ENCODE assay signal across 8 cellular contexts in the genomic region with DNA sequence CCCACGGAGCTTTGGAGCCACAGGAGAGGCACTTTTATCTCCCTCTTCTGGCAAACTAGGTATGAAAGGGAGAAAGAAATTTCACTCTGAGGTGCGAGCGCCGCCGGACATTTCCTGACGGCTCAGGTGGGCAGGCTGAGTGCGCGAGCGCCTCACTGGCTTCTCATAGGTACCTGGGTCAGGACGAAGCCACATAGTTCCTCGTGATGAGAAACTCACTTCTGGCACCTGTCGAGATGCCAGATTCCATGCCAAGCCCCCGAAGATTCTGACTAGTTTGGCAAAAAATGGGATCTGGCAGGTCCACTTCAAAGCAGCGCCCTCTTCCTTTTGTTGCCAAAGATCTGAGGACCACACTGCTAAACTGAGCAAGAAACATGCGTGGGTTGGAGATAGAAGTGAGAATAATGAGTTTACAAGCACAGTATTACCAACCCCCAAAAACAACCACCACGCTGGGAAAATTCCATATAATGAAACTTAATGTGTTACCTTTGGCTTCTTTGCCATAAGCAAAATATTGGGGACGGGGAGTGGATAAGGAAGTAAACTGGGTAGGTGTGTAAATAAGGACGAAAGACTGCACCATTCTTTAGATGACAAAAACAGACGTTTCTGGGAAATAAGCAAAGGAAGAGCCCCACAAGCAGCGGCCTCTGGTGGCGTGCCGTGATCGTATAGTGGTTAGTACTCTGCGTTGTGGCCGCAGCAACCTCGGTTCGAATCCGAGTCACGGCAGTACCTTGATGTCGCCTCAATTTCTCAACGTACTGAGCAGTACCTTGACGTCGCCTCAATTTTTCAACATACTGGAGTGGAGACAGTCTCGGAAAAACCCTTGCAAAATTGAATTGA.
DNase-seq lines count a peak whose midpoint lies in the region; ATAC-seq and TF ChIP-seq lines count a peak whose summit lies in the region.

No MANE protein-coding gene starts in this region.

- H3K9ac ChIP-seq in HCT116 (ENCODE audit: low read length) = peak overlapping the region; percentile 57

- H3K9me2 ChIP-seq in HCT116 (ENCODE audit: insufficient read depth) = 0 out of 2 replicates have a peak, but pooled peaks cover 3% of the 10 kb centered on the region

- H3K36me3 ChIP-seq in HCT116 (ENCODE audit: control insufficient read depth in 1 of 2, insufficient read depth in 2 of 2, low read length in 2 of 2) = no peaks in the 10 kb centered on the region
- no peaks in the 10 kb centered on the region for H3K36me3 ChIP-seq in lung (ENCODE audit: control insufficient read depth in 2 of 2, insufficient read depth in 2 of 2, low read length in 2 of 2)

- H3K9me3 Mint-ChIP-seq in activated CD4-positive, alpha-beta T cell treated with anti-CD3 and anti-CD28 coated beads, Interleukin-2, amount 10 ng/mL, durations not matched to agents 24 days and 14 days = peaks cover 6% of the 10 kb centered on the region

- peak; percentile 44 to 59 (median 56); a peak in 5 of 6 replicates for TF ChIP-seq CTCF in HCT116 (IDR thresholded peaks at IDR 0.05 in 2 of 3, conservative IDR thresholded peaks at IDR 0.05 in 1 of 3; ENCODE audit: borderline replicate concordance in 1 of 3, insufficient read depth in 1 of 3, low read depth in 2 of 3, low read length in 2 of 3)
- TF ChIP-seq CTCF in lung (IDR thresholded peaks at IDR 0.05; ENCODE audit: control extremely low read depth, extremely low read depth) = peak; percentile 3

- H3K4me1 ChIP-seq in HCT116 (ENCODE audit: control insufficient read depth in 1 of 2, insufficient read depth in 2 of 2, low read length in 2 of 2) (peaks cover 4 to 41% of the 10 kb centered on the region in 2 experiments; a peak in 3 of 4 replicates), lung (ENCODE audit: control insufficient read depth in 2 of 2, insufficient read depth in 2 of 2, low read length in 2 of 2) (peaks cover 0 to 5% of the 10 kb centered on the region in 2 donors)

- H3K4me3 Mint-ChIP-seq in activated CD4-positive, alpha-beta T cell treated with anti-CD3 and anti-CD28 coated beads, Interleukin-2, amount 10 ng/mL, durations not matched to agents 24 days and 14 days = peak overlapping the region; percentile 90

- H3K9me3 ChIP-seq in HCT116 (ENCODE audit: control insufficient read depth in 1 of 2, insufficient read depth in 1 of 2, low read depth in 1 of 2, low read length in 2 of 2) (no peaks in the 10 kb centered on the region), lung (ENCODE audit: control insufficient read depth in 2 of 2, insufficient read depth in 1 of 2, low read length in 1 of 2) (no peaks in the 10 kb centered on the region)

- peak overlapping the region; percentile 39 to 52 for H3K4me3 ChIP-seq in HCT116 (replicated peaks in 1 of 2; ENCODE audit: low read depth in 1 of 2, low read length in 2 of 2)
- H3K4me3 ChIP-seq in lung = peak overlapping the region; percentile 3

- peak; percentile 69 for DNase-seq in EH (ENCODE audit: low read depth)
- peak; percentile 65 for DNase-seq in HCT116 (ENCODE audit: low read depth, low spot score)
- peak; percentile 91 for DNase-seq in NCI-H2227 (lab: John Stamatoyannopoulos, UW; ENCODE audit: unreplicated experiment)
- peak; percentile 94 for DNase-seq in activated CD4-positive, alpha-beta T cell treated with anti-CD3 and anti-CD28 coated beads, Interleukin-2, amount 10 ng/mL, durations not matched to agents 24 days and 14 days
- peak; percentile 73 for DNase-seq in dedifferentiated amniotic fluid mesenchymal stem cell (ENCODE audit: extremely low spot score)
- peak; percentile 48 for DNase-seq in lung (ENCODE audit: low spot score)
- peak; percentile 68 for DNase-seq in stimulated activated CD8-positive, alpha-beta memory T cell treated with anti-CD3 and anti-CD28 coated beads, Interleukin-12 subunit alpha, Interleukin-12 subunit beta, amount 100 ng/mL, for 1 hour (ENCODE audit: low read depth)
- DNase-seq in T1000 (lab: John Stamatoyannopoulos, UW) = no peak

- intact Hi-C loops in HCT116 (cut with micrococcal nuclease) = loop anchor here (1.0 to 5.0 kb wide), 4 partner anchors 30 to 1440 kb away; no protein-coding TSS in a partner anchor
- intact Hi-C loops in activated CD4-positive, alpha-beta T cell treated with anti-CD3 and anti-CD28 coated beads, Interleukin-2, amount 10 ng/mL, durations not matched to agents 24 days and 14 days (cut with micrococcal nuclease) = loop anchor here (1.0 to 5.0 kb wide), 6 partner anchors 10 to 825 kb away; a partner anchor contains a TSS

- ATAC-seq in HCT116 = peak; percentile 87
- peak; percentile 76 for ATAC-seq in lung (ENCODE audit: insufficient read depth, low FRiP score)

- peak overlapping the region; percentile 57 for H3K27ac ChIP-seq in HCT116 (ENCODE audit: low read depth, low read length)
- H3K27ac ChIP-seq in lung (ENCODE audit: low read depth in 1 of 2, low read length in 1 of 2) = peak overlapping the region in 1 of 2 donors; percentile 15

- TF ChIP-seq RAD21 in HCT116 (IDR thresholded peaks at IDR 0.05; ENCODE audit: low read depth) = peak; percentile 49

- no peaks in the 10 kb centered on the region for H4K20me1 ChIP-seq in HCT116 (ENCODE audit: insufficient read depth)

- BruUV-seq in HCT116 (replicated peaks; lab: Mats Ljungman, UMichigan) = no TSS peak

- 1 to 2% methylated on average over 34 of the region's 34 CpGs for WGBS in lung, 2 donors

- H3K27me3 ChIP-seq in HCT116 (ENCODE audit: insufficient read depth, low read length) (no peaks in the 10 kb centered on the region), lung (ENCODE audit: control insufficient read depth, insufficient read depth) (no peaks in the 10 kb centered on the region)

- peaks cover 2% of the 10 kb centered on the region for H3K27me3 Mint-ChIP-seq in activated CD4-positive, alpha-beta T cell treated with anti-CD3 and anti-CD28 coated beads, Interleukin-2, amount 10 ng/mL, durations not matched to agents 24 days and 14 days

- H3K36me3 Mint-ChIP-seq in activated CD4-positive, alpha-beta T cell treated with anti-CD3 and anti-CD28 coated beads, Interleukin-2, amount 10 ng/mL, durations not matched to agents 24 days and 14 days (ENCODE audit: low read depth) = no peaks in the 10 kb centered on the region

- POLR2A ChIA-PET in HCT116 (lab: Charles Lee) = interaction anchor here (1.2 to 1.5 kb wide), 2 partner anchors 10 to 735 kb away, joined by 4 to 10 read pairs; a partner anchor contains a TSS

- no peaks in the 10 kb centered on the region for H3K79me2 ChIP-seq in HCT116 (ENCODE audit: insufficient read depth, low read length)

- H3K4me2 ChIP-seq in HCT116 (ENCODE audit: low read length) = peak overlapping the region; percentile 73

- peak overlapping the region; percentile 59 for H2AFZ ChIP-seq in HCT116 (ENCODE audit: low read depth, low read length, poor library complexity, severe bottlenecking)

- H3K4me1 Mint-ChIP-seq in activated CD4-positive, alpha-beta T cell treated with anti-CD3 and anti-CD28 coated beads, Interleukin-2, amount 10 ng/mL, durations not matched to agents 24 days and 14 days = peaks cover 45% of the 10 kb centered on the region

- no peak for TF ChIP-seq POLR2A in HCT116 (IDR thresholded peaks at IDR 0.05; ENCODE audit: borderline replicate concordance, extremely low read depth, insufficient read depth, insufficient read length)

- CTCF ChIA-PET in HCT116 (lab: Charles Lee) = no interaction called here

- RAD21 ChIA-PET in HCT116 (lab: Charles Lee; ENCODE audit: low non-redundant PET in 1 of 2, low total read pairs in 2 of 2, uncharacterized antibody in 2 of 2, unreplicated experiment in 2 of 2) = interaction anchor here in 1 of 2 experiments (0.7 kb wide), 1 partner anchor 38 kb away, joined by 3 read pairs; no protein-coding TSS in a partner anchor

- peak overlapping the region; percentile 92 for H3K27ac Mint-ChIP-seq in activated CD4-positive, alpha-beta T cell treated with anti-CD3 and anti-CD28 coated beads, Interleukin-2, amount 10 ng/mL, durations not matched to agents 24 days and 14 days

TF ChIP-seq in HCT116, 20 proteins besides CTCF, POLR2A, EP300 and RAD21 (continues in another document):
- 0 out of 2 replicates have a peak, but pooled peaks have one; percentile 37 for TF ChIP-seq EGR1 (IDR thresholded peaks at IDR 0.05; ENCODE audit: low read depth)
- TF ChIP-seq, protein P1, sequence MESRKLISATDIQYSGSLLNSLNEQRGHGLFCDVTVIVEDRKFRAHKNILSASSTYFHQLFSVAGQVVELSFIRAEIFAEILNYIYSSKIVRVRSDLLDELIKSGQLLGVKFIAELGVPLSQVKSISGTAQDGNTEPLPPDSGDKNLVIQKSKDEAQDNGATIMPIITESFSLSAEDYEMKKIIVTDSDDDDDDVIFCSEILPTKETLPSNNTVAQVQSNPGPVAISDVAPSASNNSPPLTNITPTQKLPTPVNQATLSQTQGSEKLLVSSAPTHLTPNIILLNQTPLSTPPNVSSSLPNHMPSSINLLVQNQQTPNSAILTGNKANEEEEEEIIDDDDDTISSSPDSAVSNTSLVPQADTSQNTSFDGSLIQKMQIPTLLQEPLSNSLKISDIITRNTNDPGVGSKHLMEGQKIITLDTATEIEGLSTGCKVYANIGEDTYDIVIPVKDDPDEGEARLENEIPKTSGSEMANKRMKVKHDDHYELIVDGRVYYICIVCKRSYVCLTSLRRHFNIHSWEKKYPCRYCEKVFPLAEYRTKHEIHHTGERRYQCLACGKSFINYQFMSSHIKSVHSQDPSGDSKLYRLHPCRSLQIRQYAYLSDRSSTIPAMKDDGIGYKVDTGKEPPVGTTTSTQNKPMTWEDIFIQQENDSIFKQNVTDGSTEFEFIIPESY (IDR thresholded peaks at IDR 0.05; ENCODE audit: extremely low read depth, insufficient replicate concordance, low read length) = no peak
- TF ChIP-seq SP1 (IDR thresholded peaks at IDR 0.05; ENCODE audit: low read depth) = no peak
- no peak for TF ChIP-seq JUND (IDR thresholded peaks at IDR 0.05)
- TF ChIP-seq ZFX (IDR thresholded peaks at IDR 0.05) = no peak
- TF ChIP-seq EZH2 (IDR thresholded peaks at IDR 0.05) = no peak
- TF ChIP-seq MAX (IDR thresholded peaks at IDR 0.05) = peak; percentile 40
- TF ChIP-seq, protein P2, sequence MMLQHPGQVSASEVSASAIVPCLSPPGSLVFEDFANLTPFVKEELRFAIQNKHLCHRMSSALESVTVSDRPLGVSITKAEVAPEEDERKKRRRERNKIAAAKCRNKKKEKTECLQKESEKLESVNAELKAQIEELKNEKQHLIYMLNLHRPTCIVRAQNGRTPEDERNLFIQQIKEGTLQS (IDR thresholded peaks at IDR 0.05) = peak; percentile 90
- no peak for TF ChIP-seq ELF1 (IDR thresholded peaks at IDR 0.05; ENCODE audit: borderline replicate concordance, low read depth)
- TF ChIP-seq TCF7L2 (IDR thresholded peaks at IDR 0.05; ENCODE audit: borderline replicate concordance, extremely low read depth, insufficient read depth, insufficient read length) = peak; percentile 15
- peak; percentile 81 for TF ChIP-seq CBX3 (IDR thresholded peaks at IDR 0.05; ENCODE audit: low read depth)
- TF ChIP-seq FOSL1 (IDR thresholded peaks at IDR 0.05; ENCODE audit: low read depth) = no peak
- TF ChIP-seq POLR2AphosphoS5 (IDR thresholded peaks at IDR 0.05; ENCODE audit: low read depth, low read length) = peak; percentile 22; the same call in 1 of the 2 replicates
